ENCODE assay signal across 10 cellular contexts in genomic region chr14:61511558-61511924, GRCh38.
DNase-seq lines count a peak whose midpoint lies in the region; ATAC-seq, FAIRE-seq and TF ChIP-seq lines count a peak whose summit lies in the region.
"Had no signal": no experiment of that assay in that cellular context is flagged by ENCODE, and none has a peak within 500 bp of the region (broad histone marks: within the 10 kb centered on the region; RNA-seq: fewer than 3 reads in every experiment).

No MANE protein-coding gene starts in this region.

- peak overlapping the region; percentile 32 to 91 (median 52) for H3K4me2 ChIP-seq in BLaER1 treated with 17β-estradiol and CSF1 and Interleukin-3, amounts not matched to agents 10 nM and 100 nM

- H3K27me3 ChIP-seq in BLaER1 treated with 17β-estradiol and CSF1 and Interleukin-3, amounts not matched to agents 10 nM and 100 nM, result no peaks in the 10 kb centered on the region
- H3K27me3 ChIP-seq in skeletal muscle tissue (ENCODE audit: control insufficient read depth in 3 of 3, insufficient read depth in 3 of 3, low read length in 3 of 3), result no peaks in the 10 kb centered on the region

- peak overlapping the region in 4 of 11 experiments; percentile 16 to 61 (median 46); a peak in 6 of 22 replicates for H3K27ac ChIP-seq in BLaER1 treated with 17β-estradiol and CSF1 and Interleukin-3, amounts not matched to agents 10 nM and 100 nM
- peak overlapping the region; percentile 8 for H3K27ac ChIP-seq in skeletal muscle tissue (ENCODE audit: low read depth, low read length)

- H3K9ac ChIP-seq in BLaER1 treated with 17β-estradiol and CSF1 and Interleukin-3, amounts not matched to agents 10 nM and 100 nM, result peak overlapping the region in 3 of 11 experiments; percentile 15 to 44 (median 24); a peak in 2 of 22 replicates
- H3K9ac ChIP-seq in skeletal muscle tissue (ENCODE audit: low read depth in 1 of 3, low read length in 3 of 3), result no peak overlapping the region

- no peak for FAIRE-seq in D721Med (lab: Jason Lieb, UNC)
- FAIRE-seq: H1, islet of Langerhans had no signal

- H3K9me3 ChIP-seq in BLaER1 treated with 17β-estradiol and CSF1 and Interleukin-3, amounts not matched to agents 10 nM and 100 nM (replicated peaks in 1 of 11), result no peaks in the 10 kb centered on the region; a peak in 1 of 22 replicates
- no peaks in the 10 kb centered on the region for H3K9me3 ChIP-seq in skeletal muscle tissue (ENCODE audit: control insufficient read depth in 3 of 3, low read length in 3 of 3)

- DNase-seq in activated CD4-positive, alpha-beta T cell treated with anti-CD3 and anti-CD28 coated beads, Interleukin-2, amount 50 U/mL, for 4 hours, result peak; percentile 50 to 64
- DNase-seq in D721Med (ENCODE audit: insufficient read length, low spot score), result no peak
- no peak for DNase-seq in OCI-M1 (lab: John Stamatoyannopoulos, UW)
- DNase-seq in DMS79 treated with DMSO at 0.1 percent for 48 hours (lab: John Stamatoyannopoulos, UW), result no peak

- no peaks in the 10 kb centered on the region for H3K27me3 Mint-ChIP-seq in dendritic cell treated with granulocyte-macrophage colony-stimulating factor and Interleukin-4, amounts not matched to agents 40 ng/mL and 50 ng/mL, for 4 days

- H3K4me3 ChIP-seq in BLaER1 treated with 17β-estradiol and CSF1 and Interleukin-3, amounts not matched to agents 10 nM and 100 nM, result peak overlapping the region in 1 of 10 experiments; percentile 0; a peak in 1 of 20 replicates
- H3K4me3 ChIP-seq in skeletal muscle tissue (ENCODE audit: low read length in 3 of 3), result no peak overlapping the region

- intact Hi-C loops in dendritic cell treated with granulocyte-macrophage colony-stimulating factor and Interleukin-4, amounts not matched to agents 40 ng/mL and 50 ng/mL, for 4 days (cut with micrococcal nuclease), result no loop called here

- H3K36me3 ChIP-seq in BLaER1 treated with 17β-estradiol and CSF1 and Interleukin-3, amounts not matched to agents 10 nM and 100 nM, result peaks cover 0 to 24% (median 0%) of the 10 kb centered on the region in 11 experiments; a peak in 5 of 22 replicates
- no peaks in the 10 kb centered on the region for H3K36me3 ChIP-seq in skeletal muscle tissue (ENCODE audit: control insufficient read depth in 3 of 3, insufficient read depth in 3 of 3, low read length in 3 of 3)

- H3K4me1 ChIP-seq in BLaER1 treated with 17β-estradiol and CSF1 and Interleukin-3, amounts not matched to agents 10 nM and 100 nM, result peaks cover 40 to 99% (median 47%) of the 10 kb centered on the region in 10 experiments
- peaks cover 2 to 12% (median 6%) of the 10 kb centered on the region in 3 donors for H3K4me1 ChIP-seq in skeletal muscle tissue (ENCODE audit: control insufficient read depth in 3 of 3, insufficient read depth in 3 of 3, low read length in 3 of 3)

- H3K4me3 Mint-ChIP-seq in dendritic cell treated with granulocyte-macrophage colony-stimulating factor and Interleukin-4, amounts not matched to agents 40 ng/mL and 50 ng/mL, for 4 days, result no peak overlapping the region

- H3K4me1 Mint-ChIP-seq in dendritic cell treated with granulocyte-macrophage colony-stimulating factor and Interleukin-4, amounts not matched to agents 40 ng/mL and 50 ng/mL, for 4 days (ENCODE audit: low read depth), result peaks cover 40% of the 10 kb centered on the region

- no peaks in the 10 kb centered on the region for H4K20me1 ChIP-seq in BLaER1 treated with 17β-estradiol and CSF1 and Interleukin-3, amounts not matched to agents 10 nM and 100 nM

- no peak for ATAC-seq in GM21529 (IDR thresholded peaks at IDR 0.05; ENCODE audit: unreplicated experiment)

- TF ChIP-seq CTCF in D721Med (IDR thresholded peaks at IDR 0.05; ENCODE audit: insufficient read depth, missing control alignments), result no peak

- no peaks in the 10 kb centered on the region for H3K36me3 Mint-ChIP-seq in dendritic cell treated with granulocyte-macrophage colony-stimulating factor and Interleukin-4, amounts not matched to agents 40 ng/mL and 50 ng/mL, for 4 days (ENCODE audit: low read depth)

- H3K27ac Mint-ChIP-seq in dendritic cell treated with granulocyte-macrophage colony-stimulating factor and Interleukin-4, amounts not matched to agents 40 ng/mL and 50 ng/mL, for 4 days, result peak overlapping the region; percentile 59

- no peaks in the 10 kb centered on the region for H3K9me3 Mint-ChIP-seq in dendritic cell treated with granulocyte-macrophage colony-stimulating factor and Interleukin-4, amounts not matched to agents 40 ng/mL and 50 ng/mL, for 4 days

Comparison
In these comparisons a context has a peak if more than half of its experiments do, and no peak if none do; other contexts are left out.
1. DNase-seq: peak in activated CD4-positive, alpha-beta T cell treated with anti-CD3 and anti-CD28 coated beads, Interleukin-2, amount 50 U/mL, for 4 hours (2 of 2); none in D721Med (single experiment), OCI-M1 (single experiment) and DMS79 treated with DMSO at 0.1 percent for 48 hours (single experiment).